8 cellular contexts compared by ENCODE assay signal in genomic region chr12:54358620-54358944, GRCh38. TPM values are rescaled to one million over a fixed set of nuclear protein-coding genes. Genes with fewer than 3 reads are reported as not detected.
DNase-seq lines count a peak whose midpoint lies in the region; ATAC-seq and TF ChIP-seq lines count a peak whose summit lies in the region.

No MANE protein-coding gene starts in this region.

- no peaks in the 10 kb centered on the region for H3K9me3 ChIP-seq in heart right ventricle
- no peaks in the 10 kb centered on the region for H3K9me3 ChIP-seq in vagina

- no peak for TF ChIP-seq POLR2A in vagina (IDR thresholded peaks at IDR 0.05)

- H3K4me1 ChIP-seq in heart right ventricle (peaks cover 4 to 38% (median 17%) of the 10 kb centered on the region in 9 donors), vagina (peaks cover 26% of the 10 kb centered on the region)

- no peak for ATAC-seq in heart right ventricle
- no peak for ATAC-seq in GM18511 (IDR thresholded peaks at IDR 0.05; ENCODE audit: unreplicated experiment)

- DNase-seq in heart right ventricle (no peak), cardiac septum (ENCODE audit: low spot score) (no peak), midbrain (lab: John Stamatoyannopoulos, UW) (peak; percentile 66), vagina (ENCODE audit: extremely low spot score in 2 of 2) (no peak), Ammon's horn (ENCODE audit: low spot score) (no peak), GF-D8 (lab: John Stamatoyannopoulos, UW) (no peak)

- TF ChIP-seq CTCF in heart right ventricle (IDR thresholded peaks at IDR 0.05) (no peak), vagina (IDR thresholded peaks at IDR 0.05) (no peak)

- H3K27ac ChIP-seq in heart right ventricle = peak overlapping the region; percentile 38 to 95 (median 88)
- peak overlapping the region; percentile 98 for H3K27ac ChIP-seq in cingulate gyrus (ENCODE audit: low read depth, low read length)
- H3K27ac ChIP-seq in vagina = peak overlapping the region; percentile 92

- 1 to 2% methylated on average over 7 of the region's 7 CpGs for WGBS in heart right ventricle, 2 donors

- H3K4me3 ChIP-seq in heart right ventricle (peak overlapping the region; percentile 34 to 76 (median 64)), vagina (peak overlapping the region; percentile 52 to 75)

- H3K27me3 ChIP-seq in heart right ventricle (no peaks in the 10 kb centered on the region), vagina (no peaks in the 10 kb centered on the region)

- H3K36me3 ChIP-seq in heart right ventricle (no peaks in the 10 kb centered on the region), vagina (no peaks in the 10 kb centered on the region)

- intact Hi-C loops in heart right ventricle (cut with DNase I) (loop anchor here in 2 of 10 donors (2.0 to 10.0 kb wide), 2 partner anchors 22 to 344 kb away; no protein-coding TSS in a partner anchor), cardiac septum (cut with DNase I) (no loop called here), vagina (cut with DNase I) (loop anchor here (5.0 kb wide), 1 partner anchor 76 kb away; the partner anchor contains the start of genes CBX5 and HNRNPA1)

RNA-seq across cellular contexts. Expression of gene GPR84, which starts 5.7 kb away (rescaled TPM):
- total RNA-seq in heart right ventricle (1 to 10 TPM in 1 of 10 donors, under 1 TPM in 3, not detected in 6; 0.15 to 2.9 (median 0.25) TPM), cardiac septum (0.22 TPM), vagina (not detected)
- under 1 TPM in 1 of 2 donors, not detected in 1; 0.45 TPM for polyA plus RNA-seq in heart right ventricle

RNA-seq across cellular contexts. Expression of gene ZNF385A, which starts 26.0 kb away (rescaled TPM):
- total RNA-seq in heart right ventricle (10 to 100 TPM in 2 of 10 donors, 1 to 10 TPM in 8; 3.8 to 19.1 (median 4.8) TPM), cardiac septum (4.8 TPM), vagina (38.8 TPM)
- 10 to 100 TPM in 1 of 2 donors, 1 to 10 TPM in 1; 8.1 to 10.5 TPM for polyA plus RNA-seq in heart right ventricle

RNA-seq across cellular contexts. Expression of gene COPZ1, which starts 33.7 kb away (rescaled TPM):
- total RNA-seq in heart right ventricle = 100 to 1,000 TPM; 111 to 143 (median 131) TPM
- polyA plus RNA-seq in heart right ventricle = 100 to 1,000 TPM in 1 of 2 donors, 10 to 100 TPM in 1; 64.0 to 152 TPM
- total RNA-seq in cardiac septum = 106 TPM
- total RNA-seq in vagina = 47.6 TPM

RNA-seq across cellular contexts. Expression of gene NFE2, which starts 57.8 kb away (rescaled TPM):
- total RNA-seq in heart right ventricle = 1 to 10 TPM in 1 of 10 donors, under 1 TPM in 8, not detected in 1; 0.17 to 1.4 (median 0.50) TPM
- under 1 TPM in 1 of 2 donors, not detected in 1; 0.28 TPM for polyA plus RNA-seq in heart right ventricle
- 1.2 TPM for total RNA-seq in cardiac septum
- not detected for total RNA-seq in vagina
